Comparison of ENCODE assay signal across 1 cellular context in the genomic region with DNA sequence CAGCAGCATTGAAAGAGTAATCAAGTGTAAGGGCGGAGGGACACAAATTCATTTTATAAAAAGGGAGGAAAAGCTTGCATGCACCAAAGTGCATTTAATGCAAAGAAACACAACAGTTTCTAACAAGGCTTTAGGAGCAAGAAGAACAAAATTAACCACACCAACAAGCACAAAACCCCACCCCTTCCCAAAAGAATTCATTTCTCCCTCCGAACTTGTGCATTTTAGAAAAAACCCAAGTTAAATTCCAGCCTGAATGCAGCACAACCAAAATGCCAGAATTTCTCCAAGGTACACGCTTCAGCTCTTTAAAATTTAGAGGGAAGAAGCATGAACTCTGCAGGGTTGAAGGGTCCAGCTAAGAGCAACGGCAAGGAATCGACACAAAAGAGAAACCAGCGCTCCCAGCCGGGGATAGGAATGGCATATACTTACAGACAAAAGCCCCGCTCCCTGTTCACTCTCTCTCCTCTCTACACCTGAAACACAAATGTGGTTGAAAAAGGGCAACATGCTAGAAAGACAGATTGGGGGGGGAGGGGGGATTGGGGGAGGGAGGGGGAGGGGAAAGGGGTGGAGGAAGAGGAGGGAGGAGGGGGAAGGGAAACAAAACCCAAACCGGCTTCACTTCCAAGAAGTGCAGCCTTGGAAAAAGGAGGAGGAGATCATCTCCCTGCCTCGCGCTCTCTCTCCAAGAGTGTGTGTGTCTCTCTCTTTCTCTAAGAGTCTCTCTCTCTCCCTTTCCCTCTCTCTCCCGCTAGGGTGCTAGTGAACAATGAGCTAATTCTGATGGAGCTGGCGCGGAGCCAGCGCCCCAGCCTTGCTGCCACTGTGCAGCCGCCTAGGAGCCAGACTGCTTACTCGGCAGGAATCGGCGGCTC.
TF ChIP-seq lines count a peak whose summit lies in the region.

A gene with protein sequence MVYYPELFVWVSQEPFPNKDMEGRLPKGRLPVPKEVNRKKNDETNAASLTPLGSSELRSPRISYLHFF (minus strand): TSS at position 494 of the 881 bp plus-strand sequence. CDS start 1,422 bp downstream, outside the sequence.

TF ChIP-seq in SK-N-SH, 30 proteins besides CTCF, POLR2A, EP300 and RAD21 (continued from another document):
- TF ChIP-seq CHD2 (IDR thresholded peaks at IDR 0.05; ENCODE audit: low read length, partially characterized antibody) (peak; percentile 73), SIN3A (IDR thresholded peaks at IDR 0.05; ENCODE audit: borderline replicate concordance, low read depth, low read length) (peak; percentile 77), JUND (IDR thresholded peaks at IDR 0.05) (0 out of 2 replicates have a peak, but pooled peaks have one; percentile 17), GATA2 (CRISPR knock-in tag; IDR thresholded peaks at IDR 0.05) (no peak), TAF1 (IDR thresholded peaks at IDR 0.05; ENCODE audit: borderline replicate concordance, low read depth, low read length) (peak; percentile 80; the same call in 1 of the 2 replicates), NFIC (IDR thresholded peaks at IDR 0.05; ENCODE audit: borderline replicate concordance) (peak; percentile 95), FOSL2 (IDR thresholded peaks at IDR 0.05; ENCODE audit: borderline replicate concordance, low read depth) (peak; percentile 18; the same call in 1 of the 2 replicates), EZH2phosphoT487 (IDR thresholded peaks at IDR 0.05; ENCODE audit: borderline replicate concordance, low read depth) (no peak), GABPA (IDR thresholded peaks at IDR 0.05; ENCODE audit: low read depth) (no peak), SMC3 (IDR thresholded peaks at IDR 0.05; ENCODE audit: low read depth, low read length) (peak; percentile 30), FOXJ3 (CRISPR knock-in tag; IDR thresholded peaks at IDR 0.05) (no peak)
- TF ChIP-seq, protein P1, sequence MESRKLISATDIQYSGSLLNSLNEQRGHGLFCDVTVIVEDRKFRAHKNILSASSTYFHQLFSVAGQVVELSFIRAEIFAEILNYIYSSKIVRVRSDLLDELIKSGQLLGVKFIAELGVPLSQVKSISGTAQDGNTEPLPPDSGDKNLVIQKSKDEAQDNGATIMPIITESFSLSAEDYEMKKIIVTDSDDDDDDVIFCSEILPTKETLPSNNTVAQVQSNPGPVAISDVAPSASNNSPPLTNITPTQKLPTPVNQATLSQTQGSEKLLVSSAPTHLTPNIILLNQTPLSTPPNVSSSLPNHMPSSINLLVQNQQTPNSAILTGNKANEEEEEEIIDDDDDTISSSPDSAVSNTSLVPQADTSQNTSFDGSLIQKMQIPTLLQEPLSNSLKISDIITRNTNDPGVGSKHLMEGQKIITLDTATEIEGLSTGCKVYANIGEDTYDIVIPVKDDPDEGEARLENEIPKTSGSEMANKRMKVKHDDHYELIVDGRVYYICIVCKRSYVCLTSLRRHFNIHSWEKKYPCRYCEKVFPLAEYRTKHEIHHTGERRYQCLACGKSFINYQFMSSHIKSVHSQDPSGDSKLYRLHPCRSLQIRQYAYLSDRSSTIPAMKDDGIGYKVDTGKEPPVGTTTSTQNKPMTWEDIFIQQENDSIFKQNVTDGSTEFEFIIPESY (IDR thresholded peaks at IDR 0.05; ENCODE audit: borderline replicate concordance, low read depth) = no peak
- TF ChIP-seq, protein P2, sequence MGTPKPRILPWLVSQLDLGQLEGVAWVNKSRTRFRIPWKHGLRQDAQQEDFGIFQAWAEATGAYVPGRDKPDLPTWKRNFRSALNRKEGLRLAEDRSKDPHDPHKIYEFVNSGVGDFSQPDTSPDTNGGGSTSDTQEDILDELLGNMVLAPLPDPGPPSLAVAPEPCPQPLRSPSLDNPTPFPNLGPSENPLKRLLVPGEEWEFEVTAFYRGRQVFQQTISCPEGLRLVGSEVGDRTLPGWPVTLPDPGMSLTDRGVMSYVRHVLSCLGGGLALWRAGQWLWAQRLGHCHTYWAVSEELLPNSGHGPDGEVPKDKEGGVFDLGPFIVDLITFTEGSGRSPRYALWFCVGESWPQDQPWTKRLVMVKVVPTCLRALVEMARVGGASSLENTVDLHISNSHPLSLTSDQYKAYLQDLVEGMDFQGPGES (IDR thresholded peaks at IDR 0.05; ENCODE audit: low read depth, low read length) = no peak
- TF ChIP-seq, protein P3, sequence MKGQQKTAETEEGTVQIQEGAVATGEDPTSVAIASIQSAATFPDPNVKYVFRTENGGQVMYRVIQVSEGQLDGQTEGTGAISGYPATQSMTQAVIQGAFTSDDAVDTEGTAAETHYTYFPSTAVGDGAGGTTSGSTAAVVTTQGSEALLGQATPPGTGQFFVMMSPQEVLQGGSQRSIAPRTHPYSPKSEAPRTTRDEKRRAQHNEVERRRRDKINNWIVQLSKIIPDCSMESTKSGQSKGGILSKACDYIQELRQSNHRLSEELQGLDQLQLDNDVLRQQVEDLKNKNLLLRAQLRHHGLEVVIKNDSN (IDR thresholded peaks at IDR 0.05; ENCODE audit: borderline replicate concordance, low read depth) = no peak
- TF ChIP-seq, protein P4, sequence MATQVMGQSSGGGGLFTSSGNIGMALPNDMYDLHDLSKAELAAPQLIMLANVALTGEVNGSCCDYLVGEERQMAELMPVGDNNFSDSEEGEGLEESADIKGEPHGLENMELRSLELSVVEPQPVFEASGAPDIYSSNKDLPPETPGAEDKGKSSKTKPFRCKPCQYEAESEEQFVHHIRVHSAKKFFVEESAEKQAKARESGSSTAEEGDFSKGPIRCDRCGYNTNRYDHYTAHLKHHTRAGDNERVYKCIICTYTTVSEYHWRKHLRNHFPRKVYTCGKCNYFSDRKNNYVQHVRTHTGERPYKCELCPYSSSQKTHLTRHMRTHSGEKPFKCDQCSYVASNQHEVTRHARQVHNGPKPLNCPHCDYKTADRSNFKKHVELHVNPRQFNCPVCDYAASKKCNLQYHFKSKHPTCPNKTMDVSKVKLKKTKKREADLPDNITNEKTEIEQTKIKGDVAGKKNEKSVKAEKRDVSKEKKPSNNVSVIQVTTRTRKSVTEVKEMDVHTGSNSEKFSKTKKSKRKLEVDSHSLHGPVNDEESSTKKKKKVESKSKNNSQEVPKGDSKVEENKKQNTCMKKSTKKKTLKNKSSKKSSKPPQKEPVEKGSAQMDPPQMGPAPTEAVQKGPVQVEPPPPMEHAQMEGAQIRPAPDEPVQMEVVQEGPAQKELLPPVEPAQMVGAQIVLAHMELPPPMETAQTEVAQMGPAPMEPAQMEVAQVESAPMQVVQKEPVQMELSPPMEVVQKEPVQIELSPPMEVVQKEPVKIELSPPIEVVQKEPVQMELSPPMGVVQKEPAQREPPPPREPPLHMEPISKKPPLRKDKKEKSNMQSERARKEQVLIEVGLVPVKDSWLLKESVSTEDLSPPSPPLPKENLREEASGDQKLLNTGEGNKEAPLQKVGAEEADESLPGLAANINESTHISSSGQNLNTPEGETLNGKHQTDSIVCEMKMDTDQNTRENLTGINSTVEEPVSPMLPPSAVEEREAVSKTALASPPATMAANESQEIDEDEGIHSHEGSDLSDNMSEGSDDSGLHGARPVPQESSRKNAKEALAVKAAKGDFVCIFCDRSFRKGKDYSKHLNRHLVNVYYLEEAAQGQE (IDR thresholded peaks at IDR 0.05; ENCODE audit: low read depth, low read length) = no peak; the same call in 1 of the 2 replicates
